16 cellular contexts compared by ENCODE assay signal in the genomic region with DNA sequence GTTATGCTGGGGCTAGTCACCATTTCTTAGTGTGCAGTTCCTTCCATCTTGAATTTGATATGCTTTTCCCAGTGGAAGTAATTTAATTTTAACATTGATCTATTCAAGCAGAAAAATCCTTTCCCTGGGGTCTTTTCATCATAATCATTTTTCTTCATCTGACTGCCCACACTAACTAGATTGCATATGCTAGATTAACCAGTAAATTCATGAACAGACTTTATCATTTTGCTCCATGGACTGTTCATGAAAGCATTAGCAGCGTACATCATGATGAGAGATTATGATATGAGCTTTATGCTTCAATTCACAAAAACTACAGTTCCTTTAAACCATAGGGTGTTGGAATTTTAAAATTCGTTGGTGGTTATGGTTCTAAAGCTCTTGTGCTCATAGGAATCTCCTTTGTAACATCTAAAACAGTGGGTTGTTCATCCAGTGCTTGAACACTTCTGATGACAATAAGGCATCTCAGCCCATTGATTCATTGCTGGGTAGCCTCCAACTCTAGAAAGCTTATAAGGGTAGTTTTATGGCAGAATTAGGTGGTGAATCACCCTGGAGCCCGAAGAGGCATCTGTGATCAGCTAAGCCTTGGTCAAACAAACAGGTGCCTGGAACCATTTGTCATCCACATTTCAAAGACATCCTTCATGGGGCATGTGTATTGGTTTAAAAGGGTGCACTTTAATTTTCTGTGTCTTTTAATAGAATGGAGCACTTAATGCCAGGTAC.
DNase-seq lines count a peak whose midpoint lies in the region; ATAC-seq, FAIRE-seq and TF ChIP-seq lines count a peak whose summit lies in the region.
"Had no signal": no experiment of that assay in that cellular context is flagged by ENCODE, and none has a peak within 500 bp of the region (broad histone marks: within the 10 kb centered on the region; RNA-seq: fewer than 3 reads in every experiment).

No MANE protein-coding gene starts in this region.

- TF ChIP-seq EP300 in HepG2 (IDR thresholded peaks at IDR 0.05; ENCODE audit: low read depth in 2 of 2, low read length in 2 of 2) (no peak), HepG2 (CRISPR knock-in tag; IDR thresholded peaks at IDR 0.05; ENCODE audit: borderline replicate concordance) (no peak)

- H3K4me1 ChIP-seq in HepG2 (ENCODE audit: insufficient read depth, low read length) (no peaks in the 10 kb centered on the region), right lobe of liver (no peaks in the 10 kb centered on the region)
- H3K4me1 ChIP-seq: prostate gland, vagina had no signal

- TF ChIP-seq CTCF in HepG2 (CRISPR knock-in tag; IDR thresholded peaks at IDR 0.05) (no peak), right lobe of liver (IDR thresholded peaks at IDR 0.05) (no peak), epithelial cell of esophagus (IDR thresholded peaks at IDR 0.05; ENCODE audit: insufficient read depth, low read depth, low read length, missing control alignments) (no peak), type B pancreatic cell (conservative IDR thresholded peaks at IDR 0.05) (no peak), mesothelial cell of epicardium (IDR thresholded peaks at IDR 0.05; ENCODE audit: unreplicated experiment) (no peak)

- peaks cover 6% of the 10 kb centered on the region for H3K4me1 Mint-ChIP-seq in type B pancreatic cell (ENCODE audit: unreplicated experiment)
- H3K4me1 Mint-ChIP-seq in mesothelial cell of epicardium = no peaks in the 10 kb centered on the region
- H3K4me1 Mint-ChIP-seq: stimulated activated effector memory CD8-positive, alpha-beta T cell treated with anti-CD3 and anti-CD28 coated beads, Interleukin-12 subunit alpha, Interleukin-12 subunit beta, amount 100 ng/mL, for 72 hours had no signal

- H3K9ac ChIP-seq in HepG2 (ENCODE audit: insufficient read depth, low read depth, low read length) = no peak overlapping the region

- H3K4me3 ChIP-seq in HepG2 (replicated peaks in 1 of 3; ENCODE audit: insufficient read depth in 1 of 3, low read depth in 2 of 3, low read length in 3 of 3) = no peak overlapping the region
- no peak overlapping the region for H3K4me3 ChIP-seq in right lobe of liver
- H3K4me3 ChIP-seq in epithelial cell of esophagus (ENCODE audit: low read length) = no peak overlapping the region
- H3K4me3 ChIP-seq: mucosa of descending colon, prostate gland, vagina had no signal

- BruUV-seq in HepG2 (replicated peaks; lab: Mats Ljungman, UMichigan) = no TSS peak

- CTCF ChIA-PET in HepG2 (lab: Yijun Ruan, JAX; ENCODE audit: low intra/inter-chr PET ratio, low total read pairs) = no interaction called here

- H3K27ac Mint-ChIP-seq in type B pancreatic cell (no peak overlapping the region), mesothelial cell of epicardium (no peak overlapping the region)
- H3K27ac Mint-ChIP-seq: stimulated activated effector memory CD8-positive, alpha-beta T cell treated with anti-CD3 and anti-CD28 coated beads, Interleukin-12 subunit alpha, Interleukin-12 subunit beta, amount 100 ng/mL, for 72 hours had no signal

- no peaks in the 10 kb centered on the region for H4K20me1 ChIP-seq in HepG2 (ENCODE audit: insufficient read depth, low read length)

- ATAC-seq in HepG2 = no peak
- no peak for ATAC-seq in right lobe of liver
- ATAC-seq: mucosa of descending colon; stimulated activated effector memory CD8-positive, alpha-beta T cell treated with anti-CD3 and anti-CD28 coated beads, Interleukin-12 subunit alpha, Interleukin-12 subunit beta, amount 100 ng/mL, for 72 hours had no signal

- TF ChIP-seq RAD21 in HepG2 (CRISPR knock-in tag; IDR thresholded peaks at IDR 0.05) = no peak

- POLR2A ChIA-PET in HepG2 (lab: Yijun Ruan, JAX) = no interaction called here

- no peak for FAIRE-seq in HepG2 (lab: Jason Lieb, UNC)

- H3K4me3 Mint-ChIP-seq in type B pancreatic cell = no peak overlapping the region
- no peak overlapping the region for H3K4me3 Mint-ChIP-seq in mesothelial cell of epicardium
- H3K4me3 Mint-ChIP-seq: stimulated activated effector memory CD8-positive, alpha-beta T cell treated with anti-CD3 and anti-CD28 coated beads, Interleukin-12 subunit alpha, Interleukin-12 subunit beta, amount 100 ng/mL, for 72 hours had no signal

- WGBS in HepG2 (ENCODE audit: low lambda C conversion rate) = 11% methylated on average over 3 of the region's 3 CpGs
- 64% methylated on average over 3 of the region's 3 CpGs for WGBS in right lobe of liver (ENCODE audit: insufficient coverage, low coverage, low lambda C conversion rate, missing lambda C conversion rate)

- in situ Hi-C loops in HepG2 (cut with HindIII; ENCODE audit: extremely low pct_ligation_motif_present, low pct_unique_long_range_greater_than_20kb) = no loop called here

- H3K9me3 ChIP-seq in HepG2 (ENCODE audit: low read length) (no peaks in the 10 kb centered on the region), right lobe of liver (no peaks in the 10 kb centered on the region)
- H3K9me3 ChIP-seq: mucosa of descending colon, prostate gland, vagina had no signal

- H3K27me3 Mint-ChIP-seq in type B pancreatic cell (no peaks in the 10 kb centered on the region), mesothelial cell of epicardium (ENCODE audit: low read depth) (peaks cover 2% of the 10 kb centered on the region)

- H3K36me3 Mint-ChIP-seq in type B pancreatic cell = no peaks in the 10 kb centered on the region
- no peaks in the 10 kb centered on the region for H3K36me3 Mint-ChIP-seq in mesothelial cell of epicardium
- H3K36me3 Mint-ChIP-seq: stimulated activated effector memory CD8-positive, alpha-beta T cell treated with anti-CD3 and anti-CD28 coated beads, Interleukin-12 subunit alpha, Interleukin-12 subunit beta, amount 100 ng/mL, for 72 hours had no signal

- DNase-seq in HepG2 (ENCODE audit: low spot score) (peak; percentile 28), right lobe of liver (no peak), NCI-H69 (lab: John Stamatoyannopoulos, UW) (peak; percentile 61), epithelial cell of esophagus (ENCODE audit: low read depth) (peak; percentile 66), type B pancreatic cell (ENCODE audit: extremely low spot score, unreplicated experiment) (no peak), NCI-H774 (lab: John Stamatoyannopoulos, UW) (no peak), SIG-M5 treated with dmso at 0.1 percent for 504 hours (lab: John Stamatoyannopoulos, UW; ENCODE audit: unreplicated experiment) (no peak), mesothelial cell of epicardium (ENCODE audit: low spot score in 2 of 2, unreplicated experiment in 2 of 2) (no peak)
- DNase-seq: activated CD4-positive, alpha-beta T cell treated with anti-CD3 and anti-CD28 coated beads, Interleukin-2, amount 50 U/mL, for 1 hour; activated effector memory CD4-positive, alpha-beta T cell treated with anti-CD3 and anti-CD28 coated beads, Interleukin-2, amount 50 U/mL, for 16 hours; mucosa of descending colon; NK-92 treated with Interleukin-12 subunit alpha and Interleukin-12 subunit beta, amount 100 ng/mL, for 24 hours; stimulated activated CD4-positive, alpha-beta T cell treated with anti-CD3 and anti-CD28 coated beads, Interleukin-2, amount 100 ng/mL, for 24 hours had no signal

- no peak overlapping the region for H2AFZ ChIP-seq in HepG2 (ENCODE audit: low read length)

- H3K36me3 ChIP-seq in HepG2 (replicated peaks in 1 of 2; ENCODE audit: control insufficient read depth in 1 of 2, insufficient read depth in 2 of 2, low read length in 2 of 2) (no peaks in the 10 kb centered on the region), right lobe of liver (no peaks in the 10 kb centered on the region)
- H3K36me3 ChIP-seq: prostate gland, vagina had no signal

- intact Hi-C loops in HepG2 (cut with micrococcal nuclease; ENCODE audit: unreplicated experiment) = no loop called here
- intact Hi-C loops in right lobe of liver (cut with DNase I) = no loop called here

- peaks cover 0 to 6% of the 10 kb centered on the region in 2 experiments; a peak in 2 of 5 replicates for H3K27me3 ChIP-seq in HepG2 (ENCODE audit: control insufficient read depth in 1 of 2, insufficient read depth in 2 of 2, low read length in 2 of 2)
- no peaks in the 10 kb centered on the region for H3K27me3 ChIP-seq in right lobe of liver
- H3K27me3 ChIP-seq: vagina had no signal

- TF ChIP-seq POLR2A in HepG2 (IDR thresholded peaks at IDR 0.05; ENCODE audit: insufficient read depth in 1 of 2, low read depth in 2 of 2, low read length in 2 of 2) (no peak), right lobe of liver (IDR thresholded peaks at IDR 0.05) (no peak)

- no peaks in the 10 kb centered on the region for H3K9me3 Mint-ChIP-seq in type B pancreatic cell
- no peaks in the 10 kb centered on the region for H3K9me3 Mint-ChIP-seq in mesothelial cell of epicardium
- H3K9me3 Mint-ChIP-seq: stimulated activated effector memory CD8-positive, alpha-beta T cell treated with anti-CD3 and anti-CD28 coated beads, Interleukin-12 subunit alpha, Interleukin-12 subunit beta, amount 100 ng/mL, for 72 hours had no signal

- H3K4me2 ChIP-seq in HepG2 (ENCODE audit: low read depth, low read length) = no peak overlapping the region

- H3K27ac ChIP-seq in HepG2 (ENCODE audit: extremely low read length, insufficient read depth, low read length) (no peak overlapping the region), right lobe of liver (no peak overlapping the region)
- H3K27ac ChIP-seq: prostate gland, vagina had no signal

- no peaks in the 10 kb centered on the region for H3K79me2 ChIP-seq in HepG2 (ENCODE audit: insufficient read depth, low read length)

TF ChIP-seq in HepG2, 621 proteins besides CTCF, POLR2A, EP300 and RAD21:
- TF ChIP-seq TCF7 (IDR thresholded peaks at IDR 0.05; ENCODE audit: low read depth) (0 out of 2 replicates have a peak, but pooled peaks have one; percentile 13), ZNF788 (CRISPR knock-in tag; IDR thresholded peaks at IDR 0.05; ENCODE audit: borderline replicate concordance) (no peak), ZNF224 (CRISPR knock-in tag; IDR thresholded peaks at IDR 0.05) (no peak), SOX5 (CRISPR knock-in tag; IDR thresholded peaks at IDR 0.05; ENCODE audit: borderline replicate concordance) (no peak)

Comparison
In these comparisons a context has a peak if more than half of its experiments do, and no peak if none do; other contexts are left out.
1. DNase-seq: peak in HepG2 (single experiment), NCI-H69 (single experiment) and epithelial cell of esophagus (single experiment); none in right lobe of liver (0 of 3), type B pancreatic cell (single experiment), NCI-H774 (single experiment), SIG-M5 treated with dmso at 0.1 percent for 504 hours (single experiment) and mesothelial cell of epicardium (0 of 2).